In genomic region chr2:197219636-197220035, GRCh38 we compare ENCODE assay signal across 14 cellular contexts.
DNase-seq lines count a peak whose midpoint lies in the region; ATAC-seq and TF ChIP-seq lines count a peak whose summit lies in the region.
"Had no signal": no experiment of that assay in that cellular context is flagged by ENCODE, and none has a peak within 500 bp of the region (broad histone marks: within the 10 kb centered on the region; RNA-seq: fewer than 3 reads in every experiment).

No MANE protein-coding gene starts in this region.

- intact Hi-C loops in natural killer cell (cut with micrococcal nuclease), result no loop called here
- intact Hi-C loops in naive thymus-derived CD4-positive, alpha-beta T cell (cut with micrococcal nuclease), result loop anchor here (1.0 kb wide), 2 partner anchors 10 to 15 kb away; no protein-coding TSS in a partner anchor

- no peak for TF ChIP-seq CTCF in natural killer cell (IDR thresholded peaks at IDR 0.05)

- H3K36me3 Mint-ChIP-seq in natural killer cell, result no peaks in the 10 kb centered on the region
- peaks cover 4% of the 10 kb centered on the region for H3K36me3 Mint-ChIP-seq in natural killer cell treated with Interleukin-12 subunit alpha and Interleukin-12 subunit beta and Interleukin-15 and Interleukin-18, amount 100 ng/mL, for 72 hours
- peaks cover 21% of the 10 kb centered on the region for H3K36me3 Mint-ChIP-seq in activated naive CD8-positive, alpha-beta T cell treated with anti-CD3 and anti-CD28 coated beads, Interleukin-2, amount 50 U/mL, for 24 hours (ENCODE audit: low read depth)
- H3K36me3 Mint-ChIP-seq in naive thymus-derived CD4-positive, alpha-beta T cell, result peaks cover 0 to 23% (median 13%) of the 10 kb centered on the region in 5 donors
- H3K36me3 Mint-ChIP-seq in stimulated activated memory B cell treated with anti-CD40 and anti-IgM and Interleukin-4, amounts not matched to agents 10 μg/mL and 1 μg/mL and 100 μg/mL, for 72 hours, result no peaks in the 10 kb centered on the region

- H3K27ac Mint-ChIP-seq in natural killer cell, result peak overlapping the region; percentile 33 to 91
- peak overlapping the region in 1 of 2 donors; percentile 93 for H3K27ac Mint-ChIP-seq in natural killer cell treated with Interleukin-12 subunit alpha and Interleukin-12 subunit beta and Interleukin-15 and Interleukin-18, amount 100 ng/mL, for 72 hours
- peak overlapping the region; percentile 61 for H3K27ac Mint-ChIP-seq in activated naive CD8-positive, alpha-beta T cell treated with anti-CD3 and anti-CD28 coated beads, Interleukin-2, amount 50 U/mL, for 24 hours
- H3K27ac Mint-ChIP-seq in naive thymus-derived CD4-positive, alpha-beta T cell, result peak overlapping the region in 7 of 9 donors; percentile 44 to 97 (median 59)
- no peak overlapping the region for H3K27ac Mint-ChIP-seq in stimulated activated memory B cell treated with anti-CD40 and anti-IgM and Interleukin-4, amounts not matched to agents 10 μg/mL and 1 μg/mL and 100 μg/mL, for 72 hours
- H3K27ac Mint-ChIP-seq: GM23338 had no signal

- H3K27ac ChIP-seq in naive thymus-derived CD4-positive, alpha-beta T cell (ENCODE audit: low read depth, low read length), result peak overlapping the region; percentile 47
- H3K27ac ChIP-seq: PC-9 had no signal

- H3K36me3 ChIP-seq in naive thymus-derived CD4-positive, alpha-beta T cell (ENCODE audit: control insufficient read depth in 2 of 3, insufficient read depth in 3 of 3, low read length in 3 of 3), result no peaks in the 10 kb centered on the region

- no peaks in the 10 kb centered on the region for H3K27me3 Mint-ChIP-seq in natural killer cell (ENCODE audit: low read depth in 2 of 2)
- no peaks in the 10 kb centered on the region for H3K27me3 Mint-ChIP-seq in natural killer cell treated with Interleukin-12 subunit alpha and Interleukin-12 subunit beta and Interleukin-15 and Interleukin-18, amount 100 ng/mL, for 72 hours
- no peaks in the 10 kb centered on the region for H3K27me3 Mint-ChIP-seq in activated naive CD8-positive, alpha-beta T cell treated with anti-CD3 and anti-CD28 coated beads, Interleukin-2, amount 50 U/mL, for 24 hours
- no peaks in the 10 kb centered on the region for H3K27me3 Mint-ChIP-seq in naive thymus-derived CD4-positive, alpha-beta T cell
- H3K27me3 Mint-ChIP-seq in stimulated activated memory B cell treated with anti-CD40 and anti-IgM and Interleukin-4, amounts not matched to agents 10 μg/mL and 1 μg/mL and 100 μg/mL, for 72 hours, result no peaks in the 10 kb centered on the region

- POLR2A ChIA-PET in naive thymus-derived CD4-positive, alpha-beta T cell (lab: Charles Lee), result interaction anchor here (0.8 to 1.9 kb wide), 7 partner anchors 9 to 99 kb away, joined by 3 to 10 read pairs (median 4); no protein-coding TSS in a partner anchor

- ATAC-seq in natural killer cell, result no peak
- no peak for ATAC-seq in natural killer cell treated with Interleukin-12 subunit alpha and Interleukin-12 subunit beta and Interleukin-15 and Interleukin-18, amount 100 ng/mL, for 72 hours
- ATAC-seq in activated naive CD8-positive, alpha-beta T cell treated with anti-CD3 and anti-CD28 coated beads, Interleukin-2, amount 50 U/mL, for 24 hours, result no peak
- ATAC-seq in naive thymus-derived CD4-positive, alpha-beta T cell, result no peak
- ATAC-seq in stimulated activated memory B cell treated with anti-CD40 and anti-IgM and Interleukin-4, amounts not matched to agents 10 μg/mL and 1 μg/mL and 100 μg/mL, for 72 hours, result no peak
- ATAC-seq: GM23338 had no signal

- CTCF ChIA-PET in naive thymus-derived CD4-positive, alpha-beta T cell (lab: Charles Lee), result interaction anchor here (1.0 kb wide), 1 partner anchor 89 kb away, joined by 3 read pairs; no protein-coding TSS in a partner anchor

- H3K4me1 ChIP-seq in naive thymus-derived CD4-positive, alpha-beta T cell (ENCODE audit: control insufficient read depth in 2 of 2, insufficient read depth in 2 of 2, low read length in 2 of 2), result peaks cover 56 to 70% of the 10 kb centered on the region in 2 donors

- H3K9me3 Mint-ChIP-seq in natural killer cell, result no peaks in the 10 kb centered on the region
- H3K9me3 Mint-ChIP-seq in natural killer cell treated with Interleukin-12 subunit alpha and Interleukin-12 subunit beta and Interleukin-15 and Interleukin-18, amount 100 ng/mL, for 72 hours, result peaks cover 4% of the 10 kb centered on the region
- H3K9me3 Mint-ChIP-seq in activated naive CD8-positive, alpha-beta T cell treated with anti-CD3 and anti-CD28 coated beads, Interleukin-2, amount 50 U/mL, for 24 hours, result no peaks in the 10 kb centered on the region
- H3K9me3 Mint-ChIP-seq in naive thymus-derived CD4-positive, alpha-beta T cell, result peaks cover 0 to 1% (median 0%) of the 10 kb centered on the region in 11 donors
- no peaks in the 10 kb centered on the region for H3K9me3 Mint-ChIP-seq in stimulated activated memory B cell treated with anti-CD40 and anti-IgM and Interleukin-4, amounts not matched to agents 10 μg/mL and 1 μg/mL and 100 μg/mL, for 72 hours
- H3K9me3 Mint-ChIP-seq: GM23338 had no signal

- DNase-seq in natural killer cell, result no peak
- DNase-seq in natural killer cell treated with Interleukin-12 subunit alpha and Interleukin-12 subunit beta and Interleukin-15 and Interleukin-18, amount 100 ng/mL, for 72 hours (ENCODE audit: low spot score), result no peak
- peak; percentile 97 for DNase-seq in NCI-H2171 (lab: John Stamatoyannopoulos, UW)
- DNase-seq in activated naive CD8-positive, alpha-beta T cell treated with anti-CD3 and anti-CD28 coated beads, Interleukin-2, amount 50 U/mL, for 24 hours, result no peak
- no peak for DNase-seq in naive thymus-derived CD4-positive, alpha-beta T cell
- no peak for DNase-seq in inferior parietal cortex (ENCODE audit: extremely low spot score)
- DNase-seq: DND-41, NCI-H1436, NCI-H2081, NCI-H345, NCI-H774, PC-9 had no signal

- no peaks in the 10 kb centered on the region for H3K9me3 ChIP-seq in naive thymus-derived CD4-positive, alpha-beta T cell (ENCODE audit: control insufficient read depth in 2 of 3, low read length in 3 of 3)

- no peak overlapping the region for H3K4me3 ChIP-seq in naive thymus-derived CD4-positive, alpha-beta T cell (ENCODE audit: low read length)
- H3K4me3 ChIP-seq: GM23338, PC-9 had no signal

- H3K27me3 ChIP-seq in naive thymus-derived CD4-positive, alpha-beta T cell (ENCODE audit: control insufficient read depth in 2 of 2, insufficient read depth in 2 of 2, low read length in 2 of 2), result no peaks in the 10 kb centered on the region

- H3K4me1 Mint-ChIP-seq in natural killer cell, result peaks cover 61 to 64% of the 10 kb centered on the region in 2 donors
- peaks cover 52 to 63% of the 10 kb centered on the region in 2 donors for H3K4me1 Mint-ChIP-seq in natural killer cell treated with Interleukin-12 subunit alpha and Interleukin-12 subunit beta and Interleukin-15 and Interleukin-18, amount 100 ng/mL, for 72 hours (ENCODE audit: low read depth in 2 of 2)
- H3K4me1 Mint-ChIP-seq in activated naive CD8-positive, alpha-beta T cell treated with anti-CD3 and anti-CD28 coated beads, Interleukin-2, amount 50 U/mL, for 24 hours, result peaks cover 89% of the 10 kb centered on the region
- H3K4me1 Mint-ChIP-seq in naive thymus-derived CD4-positive, alpha-beta T cell, result peaks cover 55 to 96% (median 86%) of the 10 kb centered on the region in 7 donors
- H3K4me1 Mint-ChIP-seq in stimulated activated memory B cell treated with anti-CD40 and anti-IgM and Interleukin-4, amounts not matched to agents 10 μg/mL and 1 μg/mL and 100 μg/mL, for 72 hours, result peaks cover 70% of the 10 kb centered on the region
- H3K4me1 Mint-ChIP-seq: GM23338 had no signal

- no peak overlapping the region for H3K4me3 Mint-ChIP-seq in natural killer cell
- no peak overlapping the region for H3K4me3 Mint-ChIP-seq in natural killer cell treated with Interleukin-12 subunit alpha and Interleukin-12 subunit beta and Interleukin-15 and Interleukin-18, amount 100 ng/mL, for 72 hours
- no peak overlapping the region for H3K4me3 Mint-ChIP-seq in activated naive CD8-positive, alpha-beta T cell treated with anti-CD3 and anti-CD28 coated beads, Interleukin-2, amount 50 U/mL, for 24 hours
- peak overlapping the region in 2 of 10 donors; percentile 21 to 62 for H3K4me3 Mint-ChIP-seq in naive thymus-derived CD4-positive, alpha-beta T cell
- no peak overlapping the region for H3K4me3 Mint-ChIP-seq in stimulated activated memory B cell treated with anti-CD40 and anti-IgM and Interleukin-4, amounts not matched to agents 10 μg/mL and 1 μg/mL and 100 μg/mL, for 72 hours
- H3K4me3 Mint-ChIP-seq: GM23338 had no signal
